1 cellular context compared by ENCODE assay signal in the genomic region with DNA sequence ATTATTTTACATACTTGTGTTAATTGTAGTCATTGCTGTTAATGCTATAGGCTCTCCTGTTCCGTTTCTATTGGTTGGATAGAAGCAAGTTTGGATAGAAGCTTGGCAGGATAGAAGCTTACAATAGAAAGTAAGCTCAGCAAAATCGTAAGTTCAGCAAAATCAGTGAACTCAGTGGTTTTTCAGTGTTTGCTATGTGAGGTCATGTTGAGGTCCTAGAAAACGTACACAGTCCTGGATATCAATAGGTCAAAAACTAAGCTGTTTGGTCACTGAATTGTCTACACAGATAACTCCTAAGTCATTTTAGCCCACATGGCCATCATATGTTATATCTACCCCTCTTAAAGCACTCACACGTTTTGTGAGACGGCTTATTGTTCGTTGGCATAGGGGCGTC.
TF ChIP-seq lines count a peak whose summit lies in the region.

No MANE protein-coding gene starts in this region.

TF ChIP-seq in HepG2, 621 proteins besides CTCF, POLR2A, EP300 and RAD21 (continued from another document and continues in another):
- TF ChIP-seq, protein P1, sequence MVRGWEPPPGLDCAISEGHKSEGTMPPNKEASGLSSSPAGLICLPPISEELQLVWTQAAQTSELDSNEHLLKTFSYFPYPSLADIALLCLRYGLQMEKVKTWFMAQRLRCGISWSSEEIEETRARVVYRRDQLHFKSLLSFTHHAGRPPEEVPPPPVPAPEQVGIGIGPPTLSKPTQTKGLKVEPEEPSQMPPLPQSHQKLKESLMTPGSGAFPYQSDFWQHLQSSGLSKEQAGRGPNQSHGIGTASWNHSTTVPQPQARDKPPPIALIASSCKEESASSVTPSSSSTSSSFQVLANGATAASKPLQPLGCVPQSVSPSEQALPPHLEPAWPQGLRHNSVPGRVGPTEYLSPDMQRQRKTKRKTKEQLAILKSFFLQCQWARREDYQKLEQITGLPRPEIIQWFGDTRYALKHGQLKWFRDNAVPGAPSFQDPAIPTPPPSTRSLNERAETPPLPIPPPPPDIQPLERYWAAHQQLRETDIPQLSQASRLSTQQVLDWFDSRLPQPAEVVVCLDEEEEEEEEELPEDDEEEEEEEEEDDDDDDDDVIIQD (CRISPR knock-in tag; IDR thresholded peaks at IDR 0.05; ENCODE audit: low read depth) = peak; percentile 96
- TF ChIP-seq POLR2AphosphoS5 (IDR thresholded peaks at IDR 0.05; ENCODE audit: low read depth, low read length) (no peak), CCDC6 (CRISPR knock-in tag; IDR thresholded peaks at IDR 0.05) (no peak), PCBP2 (optimal IDR thresholded peaks at IDR 0.05; ENCODE audit: low read depth, low read length, poor library complexity, severe bottlenecking) (no peak), HOXD1 (CRISPR knock-in tag; IDR thresholded peaks at IDR 0.05) (no peak), FOXK2 (IDR thresholded peaks at IDR 0.05) (no peak), MLLT10 (CRISPR knock-in tag; IDR thresholded peaks at IDR 0.05) (no peak), STAT5B (CRISPR knock-in tag; IDR thresholded peaks at IDR 0.05) (no peak), GFI1 (CRISPR knock-in tag; IDR thresholded peaks at IDR 0.05; ENCODE audit: borderline replicate concordance) (peak; percentile 73; the same call in 1 of the 2 replicates), ZMYM3 (CRISPR knock-in tag; IDR thresholded peaks at IDR 0.05) (peak; percentile 28; the same call in 1 of the 2 replicates), ZMYM4 (CRISPR knock-in tag; IDR thresholded peaks at IDR 0.05) (peak; percentile 93), FOXP1 (IDR thresholded peaks at IDR 0.05) (no peak), FOXP1 (CRISPR knock-in tag; IDR thresholded peaks at IDR 0.05) (peak; percentile 47; the same call in 1 of the 2 replicates), SUZ12 (IDR thresholded peaks at IDR 0.05; ENCODE audit: low read depth, low read length) (no peak), ELF1 (CRISPR knock-in tag; IDR thresholded peaks at IDR 0.05) (no peak), ZBTB7B (CRISPR knock-in tag; IDR thresholded peaks at IDR 0.05) (0 out of 2 replicates have a peak, but pooled peaks have one; percentile 35), ESRRA (CRISPR knock-in tag; IDR thresholded peaks at IDR 0.05; ENCODE audit: low read depth) (no peak), ZNF12 (CRISPR knock-in tag; IDR thresholded peaks at IDR 0.05) (peak; percentile 30; the same call in 1 of the 2 replicates), ZNF383 (CRISPR knock-in tag; IDR thresholded peaks at IDR 0.05; ENCODE audit: borderline replicate concordance) (no peak), TBP (CRISPR knock-in tag; IDR thresholded peaks at IDR 0.05) (no peak), FOXA3 (CRISPR knock-in tag; IDR thresholded peaks at IDR 0.05) (peak; percentile 83), ZNF644 (CRISPR knock-in tag; IDR thresholded peaks at IDR 0.05; ENCODE audit: low read depth) (peak; percentile 33; the same call in 1 of the 2 replicates), MEF2D (CRISPR knock-in tag; IDR thresholded peaks at IDR 0.05) (peak; percentile 70; the same call in 1 of the 2 replicates), TCF7 (IDR thresholded peaks at IDR 0.05; ENCODE audit: low read depth) (no peak), SNRNP70 (IDR thresholded peaks at IDR 0.05; ENCODE audit: low read depth, low read length) (no peak)
- TF ChIP-seq, protein P2, sequence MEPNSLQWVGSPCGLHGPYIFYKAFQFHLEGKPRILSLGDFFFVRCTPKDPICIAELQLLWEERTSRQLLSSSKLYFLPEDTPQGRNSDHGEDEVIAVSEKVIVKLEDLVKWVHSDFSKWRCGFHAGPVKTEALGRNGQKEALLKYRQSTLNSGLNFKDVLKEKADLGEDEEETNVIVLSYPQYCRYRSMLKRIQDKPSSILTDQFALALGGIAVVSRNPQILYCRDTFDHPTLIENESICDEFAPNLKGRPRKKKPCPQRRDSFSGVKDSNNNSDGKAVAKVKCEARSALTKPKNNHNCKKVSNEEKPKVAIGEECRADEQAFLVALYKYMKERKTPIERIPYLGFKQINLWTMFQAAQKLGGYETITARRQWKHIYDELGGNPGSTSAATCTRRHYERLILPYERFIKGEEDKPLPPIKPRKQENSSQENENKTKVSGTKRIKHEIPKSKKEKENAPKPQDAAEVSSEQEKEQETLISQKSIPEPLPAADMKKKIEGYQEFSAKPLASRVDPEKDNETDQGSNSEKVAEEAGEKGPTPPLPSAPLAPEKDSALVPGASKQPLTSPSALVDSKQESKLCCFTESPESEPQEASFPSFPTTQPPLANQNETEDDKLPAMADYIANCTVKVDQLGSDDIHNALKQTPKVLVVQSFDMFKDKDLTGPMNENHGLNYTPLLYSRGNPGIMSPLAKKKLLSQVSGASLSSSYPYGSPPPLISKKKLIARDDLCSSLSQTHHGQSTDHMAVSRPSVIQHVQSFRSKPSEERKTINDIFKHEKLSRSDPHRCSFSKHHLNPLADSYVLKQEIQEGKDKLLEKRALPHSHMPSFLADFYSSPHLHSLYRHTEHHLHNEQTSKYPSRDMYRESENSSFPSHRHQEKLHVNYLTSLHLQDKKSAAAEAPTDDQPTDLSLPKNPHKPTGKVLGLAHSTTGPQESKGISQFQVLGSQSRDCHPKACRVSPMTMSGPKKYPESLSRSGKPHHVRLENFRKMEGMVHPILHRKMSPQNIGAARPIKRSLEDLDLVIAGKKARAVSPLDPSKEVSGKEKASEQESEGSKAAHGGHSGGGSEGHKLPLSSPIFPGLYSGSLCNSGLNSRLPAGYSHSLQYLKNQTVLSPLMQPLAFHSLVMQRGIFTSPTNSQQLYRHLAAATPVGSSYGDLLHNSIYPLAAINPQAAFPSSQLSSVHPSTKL (CRISPR knock-in tag; IDR thresholded peaks at IDR 0.05) = peak; percentile 88
- TF ChIP-seq, protein P3, sequence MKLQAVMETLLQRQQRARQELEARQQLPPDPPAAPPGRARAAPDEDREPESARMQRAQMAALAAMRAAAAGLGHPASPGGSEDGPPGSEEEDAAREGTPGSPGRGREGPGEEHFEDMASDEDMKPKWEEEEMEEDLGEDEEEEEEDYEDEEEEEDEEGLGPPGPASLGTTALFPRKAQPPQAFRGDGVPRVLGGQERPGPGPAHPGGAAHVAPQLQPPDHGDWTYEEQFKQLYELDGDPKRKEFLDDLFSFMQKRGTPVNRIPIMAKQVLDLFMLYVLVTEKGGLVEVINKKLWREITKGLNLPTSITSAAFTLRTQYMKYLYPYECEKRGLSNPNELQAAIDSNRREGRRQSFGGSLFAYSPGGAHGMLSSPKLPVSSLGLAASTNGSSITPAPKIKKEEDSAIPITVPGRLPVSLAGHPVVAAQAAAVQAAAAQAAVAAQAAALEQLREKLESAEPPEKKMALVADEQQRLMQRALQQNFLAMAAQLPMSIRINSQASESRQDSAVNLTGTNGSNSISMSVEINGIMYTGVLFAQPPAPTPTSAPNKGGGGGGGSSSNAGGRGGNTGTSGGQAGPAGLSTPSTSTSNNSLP (IDR thresholded peaks at IDR 0.05; ENCODE audit: low read depth, low read length) = no peak
- TF ChIP-seq, protein P4, sequence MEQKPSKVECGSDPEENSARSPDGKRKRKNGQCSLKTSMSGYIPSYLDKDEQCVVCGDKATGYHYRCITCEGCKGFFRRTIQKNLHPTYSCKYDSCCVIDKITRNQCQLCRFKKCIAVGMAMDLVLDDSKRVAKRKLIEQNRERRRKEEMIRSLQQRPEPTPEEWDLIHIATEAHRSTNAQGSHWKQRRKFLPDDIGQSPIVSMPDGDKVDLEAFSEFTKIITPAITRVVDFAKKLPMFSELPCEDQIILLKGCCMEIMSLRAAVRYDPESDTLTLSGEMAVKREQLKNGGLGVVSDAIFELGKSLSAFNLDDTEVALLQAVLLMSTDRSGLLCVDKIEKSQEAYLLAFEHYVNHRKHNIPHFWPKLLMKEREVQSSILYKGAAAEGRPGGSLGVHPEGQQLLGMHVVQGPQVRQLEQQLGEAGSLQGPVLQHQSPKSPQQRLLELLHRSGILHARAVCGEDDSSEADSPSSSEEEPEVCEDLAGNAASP (CRISPR knock-in tag; IDR thresholded peaks at IDR 0.05; ENCODE audit: borderline replicate concordance) = peak; percentile 85; the same call in 1 of the 2 replicates
- TF ChIP-seq, protein P5, sequence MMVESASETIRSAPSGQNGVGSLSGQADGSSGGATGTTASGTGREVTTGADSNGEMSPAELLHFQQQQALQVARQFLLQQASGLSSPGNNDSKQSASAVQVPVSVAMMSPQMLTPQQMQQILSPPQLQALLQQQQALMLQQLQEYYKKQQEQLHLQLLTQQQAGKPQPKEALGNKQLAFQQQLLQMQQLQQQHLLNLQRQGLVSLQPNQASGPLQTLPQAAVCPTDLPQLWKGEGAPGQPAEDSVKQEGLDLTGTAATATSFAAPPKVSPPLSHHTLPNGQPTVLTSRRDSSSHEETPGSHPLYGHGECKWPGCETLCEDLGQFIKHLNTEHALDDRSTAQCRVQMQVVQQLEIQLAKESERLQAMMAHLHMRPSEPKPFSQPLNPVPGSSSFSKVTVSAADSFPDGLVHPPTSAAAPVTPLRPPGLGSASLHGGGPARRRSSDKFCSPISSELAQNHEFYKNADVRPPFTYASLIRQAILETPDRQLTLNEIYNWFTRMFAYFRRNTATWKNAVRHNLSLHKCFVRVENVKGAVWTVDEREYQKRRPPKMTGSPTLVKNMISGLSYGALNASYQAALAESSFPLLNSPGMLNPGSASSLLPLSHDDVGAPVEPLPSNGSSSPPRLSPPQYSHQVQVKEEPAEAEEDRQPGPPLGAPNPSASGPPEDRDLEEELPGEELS (CRISPR knock-in tag; IDR thresholded peaks at IDR 0.05) = peak; percentile 73; the same call in 1 of the 2 replicates
- TF ChIP-seq, protein P6, sequence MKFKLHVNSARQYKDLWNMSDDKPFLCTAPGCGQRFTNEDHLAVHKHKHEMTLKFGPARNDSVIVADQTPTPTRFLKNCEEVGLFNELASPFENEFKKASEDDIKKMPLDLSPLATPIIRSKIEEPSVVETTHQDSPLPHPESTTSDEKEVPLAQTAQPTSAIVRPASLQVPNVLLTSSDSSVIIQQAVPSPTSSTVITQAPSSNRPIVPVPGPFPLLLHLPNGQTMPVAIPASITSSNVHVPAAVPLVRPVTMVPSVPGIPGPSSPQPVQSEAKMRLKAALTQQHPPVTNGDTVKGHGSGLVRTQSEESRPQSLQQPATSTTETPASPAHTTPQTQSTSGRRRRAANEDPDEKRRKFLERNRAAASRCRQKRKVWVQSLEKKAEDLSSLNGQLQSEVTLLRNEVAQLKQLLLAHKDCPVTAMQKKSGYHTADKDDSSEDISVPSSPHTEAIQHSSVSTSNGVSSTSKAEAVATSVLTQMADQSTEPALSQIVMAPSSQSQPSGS (CRISPR knock-in tag; IDR thresholded peaks at IDR 0.05) = peak; percentile 75; the same call in 1 of the 2 replicates
- TF ChIP-seq, protein P7, sequence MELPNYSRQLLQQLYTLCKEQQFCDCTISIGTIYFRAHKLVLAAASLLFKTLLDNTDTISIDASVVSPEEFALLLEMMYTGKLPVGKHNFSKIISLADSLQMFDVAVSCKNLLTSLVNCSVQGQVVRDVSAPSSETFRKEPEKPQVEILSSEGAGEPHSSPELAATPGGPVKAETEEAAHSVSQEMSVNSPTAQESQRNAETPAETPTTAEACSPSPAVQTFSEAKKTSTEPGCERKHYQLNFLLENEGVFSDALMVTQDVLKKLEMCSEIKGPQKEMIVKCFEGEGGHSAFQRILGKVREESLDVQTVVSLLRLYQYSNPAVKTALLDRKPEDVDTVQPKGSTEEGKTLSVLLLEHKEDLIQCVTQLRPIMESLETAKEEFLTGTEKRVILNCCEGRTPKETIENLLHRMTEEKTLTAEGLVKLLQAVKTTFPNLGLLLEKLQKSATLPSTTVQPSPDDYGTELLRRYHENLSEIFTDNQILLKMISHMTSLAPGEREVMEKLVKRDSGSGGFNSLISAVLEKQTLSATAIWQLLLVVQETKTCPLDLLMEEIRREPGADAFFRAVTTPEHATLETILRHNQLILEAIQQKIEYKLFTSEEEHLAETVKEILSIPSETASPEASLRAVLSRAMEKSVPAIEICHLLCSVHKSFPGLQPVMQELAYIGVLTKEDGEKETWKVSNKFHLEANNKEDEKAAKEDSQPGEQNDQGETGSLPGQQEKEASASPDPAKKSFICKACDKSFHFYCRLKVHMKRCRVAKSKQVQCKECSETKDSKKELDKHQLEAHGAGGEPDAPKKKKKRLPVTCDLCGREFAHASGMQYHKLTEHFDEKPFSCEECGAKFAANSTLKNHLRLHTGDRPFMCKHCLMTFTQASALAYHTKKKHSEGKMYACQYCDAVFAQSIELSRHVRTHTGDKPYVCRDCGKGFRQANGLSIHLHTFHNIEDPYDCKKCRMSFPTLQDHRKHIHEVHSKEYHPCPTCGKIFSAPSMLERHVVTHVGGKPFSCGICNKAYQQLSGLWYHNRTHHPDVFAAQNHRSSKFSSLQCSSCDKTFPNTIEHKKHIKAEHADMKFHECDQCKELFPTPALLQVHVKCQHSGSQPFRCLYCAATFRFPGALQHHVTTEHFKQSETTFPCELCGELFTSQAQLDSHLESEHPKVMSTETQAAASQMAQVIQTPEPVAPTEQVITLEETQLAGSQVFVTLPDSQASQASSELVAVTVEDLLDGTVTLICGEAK (IDR thresholded peaks at IDR 0.05) = no peak
- TF ChIP-seq, protein P7 (CRISPR knock-in tag; IDR thresholded peaks at IDR 0.05) = no peak
- TF ChIP-seq, protein P8, sequence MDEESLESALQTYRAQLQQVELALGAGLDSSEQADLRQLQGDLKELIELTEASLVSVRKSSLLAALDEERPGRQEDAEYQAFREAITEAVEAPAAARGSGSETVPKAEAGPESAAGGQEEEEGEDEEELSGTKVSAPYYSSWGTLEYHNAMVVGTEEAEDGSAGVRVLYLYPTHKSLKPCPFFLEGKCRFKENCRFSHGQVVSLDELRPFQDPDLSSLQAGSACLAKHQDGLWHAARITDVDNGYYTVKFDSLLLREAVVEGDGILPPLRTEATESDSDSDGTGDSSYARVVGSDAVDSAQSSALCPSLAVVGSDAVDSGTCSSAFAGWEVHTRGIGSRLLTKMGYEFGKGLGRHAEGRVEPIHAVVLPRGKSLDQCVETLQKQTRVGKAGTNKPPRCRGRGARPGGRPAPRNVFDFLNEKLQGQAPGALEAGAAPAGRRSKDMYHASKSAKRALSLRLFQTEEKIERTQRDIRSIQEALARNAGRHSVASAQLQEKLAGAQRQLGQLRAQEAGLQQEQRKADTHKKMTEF (CRISPR knock-in tag; IDR thresholded peaks at IDR 0.05) = peak; percentile 40; the same call in 1 of the 2 replicates
